Comparison of ENCODE assay signal across 1 cellular context in the genomic region with DNA sequence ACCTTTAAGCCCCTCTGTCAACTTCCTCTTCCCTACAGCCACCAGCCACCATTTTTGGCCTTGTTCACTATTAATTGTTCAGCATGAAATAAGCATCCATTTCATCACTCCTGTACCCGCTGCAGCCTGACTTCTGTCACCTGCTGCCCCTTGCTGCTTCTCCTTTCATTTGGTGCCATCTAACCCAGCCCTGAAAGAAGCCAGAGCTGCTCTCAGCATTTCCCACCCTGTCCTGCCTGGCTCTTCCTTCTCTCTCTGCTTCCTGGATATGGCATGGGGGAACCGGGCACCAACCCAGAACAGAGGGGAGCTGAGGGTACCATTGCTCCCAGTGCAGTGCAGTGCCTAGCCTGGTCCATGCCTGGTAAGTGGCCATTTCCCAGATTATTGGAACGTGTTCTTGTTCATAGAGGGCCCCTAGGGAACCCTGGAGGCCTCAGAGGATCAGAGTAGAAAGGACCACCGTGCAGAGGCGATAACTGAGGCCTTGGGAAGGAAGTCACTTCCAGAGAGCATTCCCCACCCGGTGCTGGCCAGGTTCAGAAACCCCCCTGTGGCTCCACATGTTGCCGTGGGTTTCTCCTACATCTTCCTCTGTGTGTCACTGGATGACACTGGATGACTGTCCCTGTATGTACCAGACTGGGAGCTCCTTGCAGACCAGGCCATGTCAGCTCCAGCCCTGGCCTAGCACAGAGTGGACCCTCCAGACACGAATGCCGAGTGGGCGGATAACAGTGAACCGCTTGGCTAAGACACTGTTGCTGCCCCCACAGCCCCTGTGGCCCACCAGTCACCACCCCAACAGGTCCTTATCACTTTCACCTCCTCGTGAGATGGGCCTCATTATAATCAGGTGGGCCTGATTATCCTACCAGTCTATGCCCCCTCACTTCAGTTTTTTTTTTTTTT.
TF ChIP-seq lines count a peak whose summit lies in the region.

No MANE protein-coding gene starts in this region.

TF ChIP-seq in HepG2, 621 proteins besides CTCF, POLR2A, EP300 and RAD21:
- TF ChIP-seq AGO2 (optimal IDR thresholded peaks at IDR 0.05; ENCODE audit: low read depth, low read length) (peak; percentile 79), NRL (CRISPR knock-in tag; IDR thresholded peaks at IDR 0.05; ENCODE audit: borderline replicate concordance) (no peak), ZNF333 (CRISPR knock-in tag; IDR thresholded peaks at IDR 0.05; ENCODE audit: borderline replicate concordance) (no peak), ZNF337 (CRISPR knock-in tag; IDR thresholded peaks at IDR 0.05; ENCODE audit: borderline replicate concordance, low read depth) (no peak), ZNF549 (CRISPR knock-in tag; IDR thresholded peaks at IDR 0.05) (no peak), RBM22 (optimal IDR thresholded peaks at IDR 0.05; ENCODE audit: low read length) (peak; percentile 89), YEATS2 (CRISPR knock-in tag; IDR thresholded peaks at IDR 0.05; ENCODE audit: borderline replicate concordance) (no peak), MAFK (conservative IDR thresholded peaks at IDR 0.05 in 1 of 2, IDR thresholded peaks at IDR 0.05 in 1 of 2; ENCODE audit: low read length in 2 of 2) (peak in 1 of 2 experiments; percentile 8; a peak in 1 of 4 replicates), SP140L (CRISPR knock-in tag; IDR thresholded peaks at IDR 0.05; ENCODE audit: borderline replicate concordance) (no peak)
TF ChIP-seq in HepG2: peak in this region for 3.
